In genomic region chr16:10978846-10979446, GRCh38 we compare ENCODE assay signal across 16 cellular contexts. TPM values are rescaled to one million over a fixed set of nuclear protein-coding genes. Genes with fewer than 3 reads are reported as not detected.
A peak's percentile ranks its signal among the peaks of the same experiment; 100 is the strongest.
DNase-seq lines count a peak whose midpoint lies in the region; ATAC-seq, FAIRE-seq and TF ChIP-seq lines count a peak whose summit lies in the region.
"Had no signal": no experiment of that assay in that cellular context is flagged by ENCODE, and none has a peak within 500 bp of the region (broad histone marks: within the 10 kb centered on the region; RNA-seq: fewer than 3 reads in every experiment).

No MANE protein-coding gene starts in this region.

- 0 out of 2 replicates have a peak, but pooled peaks cover 5% of the 10 kb centered on the region for H3F3A ChIP-seq in GM23338 (replicated peaks; ENCODE audit: low read depth)

- no peaks in the 10 kb centered on the region for H3K36me3 Mint-ChIP-seq in GM23338 (ENCODE audit: low read depth)
- peaks cover 5% of the 10 kb centered on the region for H3K36me3 Mint-ChIP-seq in T-helper 17 cell (ENCODE audit: low read depth)

- peaks cover 2% of the 10 kb centered on the region for H3K27me3 Mint-ChIP-seq in GM23338 (ENCODE audit: insufficient read depth, low read depth, poor library complexity)
- no peaks in the 10 kb centered on the region for H3K27me3 Mint-ChIP-seq in T-helper 17 cell
- H3K27me3 Mint-ChIP-seq: stimulated activated naive CD8-positive, alpha-beta T cell treated with anti-CD3 and anti-CD28 coated beads, Interleukin-15, Interleukin-2, amounts not matched to agents 100 ng/mL and 50 ng/mL, for 24 hours had no signal

- no peak overlapping the region for H3K4me3 ChIP-seq in GM23338
- no peak overlapping the region for H3K4me3 ChIP-seq in left lung
- no peak overlapping the region for H3K4me3 ChIP-seq in sigmoid colon
- H3K4me3 ChIP-seq in pancreas: no peak overlapping the region
- H3K4me3 ChIP-seq in kidney (ENCODE audit: low read length in 2 of 2): no peak overlapping the region
- H3K4me3 ChIP-seq: BLaER1 treated with 17β-estradiol and CSF1 and Interleukin-3, amounts not matched to agents 10 nM and 100 nM; MG63 had no signal

- no peak overlapping the region for H3K9ac ChIP-seq in kidney (ENCODE audit: low read length in 2 of 2)

- H3K36me3 ChIP-seq in GM23338 (ENCODE audit: insufficient read depth) (no peaks in the 10 kb centered on the region; the same call in 1 of the 2 replicates), left lung (peaks cover 0 to 93% of the 10 kb centered on the region in 2 donors), sigmoid colon (peaks cover 0 to 31% (median 10%) of the 10 kb centered on the region in 4 donors), pancreas (peaks cover 0 to 10% (median 0%) of the 10 kb centered on the region in 3 donors), kidney (ENCODE audit: control insufficient read depth in 1 of 2, insufficient read depth in 2 of 2, low read length in 2 of 2) (peaks cover 5 to 8% of the 10 kb centered on the region in 2 donors)

- intact Hi-C loops in left lung (cut with DNase I): no loop called here
- intact Hi-C loops in sigmoid colon (cut with DNase I): loop anchor here (10.0 kb wide), 1 partner anchor 206 kb away; no protein-coding TSS in a partner anchor
- intact Hi-C loops in pancreas (cut with DNase I): no loop called here
- intact Hi-C loops in kidney (cut with DNase I): loop anchor here (5.0 kb wide), 1 partner anchor 278 kb away; the partner anchor contains the start of gene SOCS1

- no peaks in the 10 kb centered on the region for H3K4me1 ChIP-seq in GM23338 (ENCODE audit: insufficient read depth)
- H3K4me1 ChIP-seq in left lung: peaks cover 8 to 13% of the 10 kb centered on the region in 2 donors
- H3K4me1 ChIP-seq in sigmoid colon: peaks cover 0 to 24% (median 23%) of the 10 kb centered on the region in 4 donors
- no peaks in the 10 kb centered on the region for H3K4me1 ChIP-seq in pancreas
- peaks cover 0 to 6% of the 10 kb centered on the region in 2 donors for H3K4me1 ChIP-seq in kidney (ENCODE audit: control insufficient read depth in 1 of 2, insufficient read depth in 1 of 2, low read depth in 1 of 2, low read length in 2 of 2)

- FAIRE-seq in pancreas (lab: Jason Lieb, UNC) (no peak), kidney (lab: Jason Lieb, UNC) (no peak)

- no peak for TF ChIP-seq POLR2A in sigmoid colon (IDR thresholded peaks at IDR 0.05)

- no peak overlapping the region for H3K27ac ChIP-seq in GM23338 (ENCODE audit: low read depth)
- H3K27ac ChIP-seq in left lung: peak overlapping the region in 1 of 2 donors; percentile 82
- peak overlapping the region; percentile 74 to 88 (median 80) for H3K27ac ChIP-seq in sigmoid colon
- H3K27ac ChIP-seq in pancreas: peak overlapping the region in 1 of 4 donors; percentile 5
- H3K27ac ChIP-seq in kidney (ENCODE audit: low read depth in 2 of 2, low read length in 2 of 2): no peak overlapping the region
- H3K27ac ChIP-seq: BLaER1 treated with 17β-estradiol and CSF1 and Interleukin-3, amounts not matched to agents 10 nM and 100 nM had no signal

- no peaks in the 10 kb centered on the region for H3K9me3 Mint-ChIP-seq in GM23338
- H3K9me3 Mint-ChIP-seq: stimulated activated naive CD8-positive, alpha-beta T cell treated with anti-CD3 and anti-CD28 coated beads, Interleukin-15, Interleukin-2, amounts not matched to agents 100 ng/mL and 50 ng/mL, for 24 hours had no signal

- H3K9me2 ChIP-seq in GM23338 (ENCODE audit: insufficient read depth): no peaks in the 10 kb centered on the region

- no peak overlapping the region for H2AFZ ChIP-seq in GM23338

- no peaks in the 10 kb centered on the region for H4K20me1 ChIP-seq in GM23338 (replicated peaks; ENCODE audit: insufficient read depth)

- 94% methylated on average over 14 of the region's 14 CpGs for WGBS in sigmoid colon, 2 donors
- 89 to 92% methylated on average over 14 of the region's 14 CpGs for WGBS in pancreas, 2 donors

- H3K27me3 ChIP-seq in GM23338 (ENCODE audit: insufficient read depth) (no peaks in the 10 kb centered on the region), left lung (no peaks in the 10 kb centered on the region), sigmoid colon (no peaks in the 10 kb centered on the region), pancreas (no peaks in the 10 kb centered on the region)
- H3K27me3 ChIP-seq: BLaER1 treated with 17β-estradiol and CSF1 and Interleukin-3, amounts not matched to agents 10 nM and 100 nM; MG63 had no signal

- H3K4me2 ChIP-seq in GM23338: no peak overlapping the region
- H3K4me2 ChIP-seq: BLaER1 treated with 17β-estradiol and CSF1 and Interleukin-3, amounts not matched to agents 10 nM and 100 nM had no signal

- no peaks in the 10 kb centered on the region for H3K79me2 ChIP-seq in GM23338 (replicated peaks; ENCODE audit: insufficient read depth)

- DNase-seq in GM23338 (ENCODE audit: low spot score) (no peak), T-helper 17 cell (no peak), left lung (no peak), sigmoid colon (no peak), DMS153 (lab: John Stamatoyannopoulos, UW) (no peak), pancreas (no peak), kidney (no peak)
- DNase-seq: activated CD4-positive, alpha-beta T cell treated with anti-CD3 and anti-CD28 coated beads, Interleukin-2, amount 50 U/mL, for 1 hour; activated naive CD4-positive, alpha-beta T cell treated with Interleukin-2 at 50 U/mL for 16 hours; H7; mammary epithelial cell; MG63; SW 1271 had no signal

- no peaks in the 10 kb centered on the region for H3K9me3 ChIP-seq in T-helper 17 cell (ENCODE audit: control insufficient read depth, low read length, poor library complexity, severe bottlenecking)
- H3K9me3 ChIP-seq in left lung: no peaks in the 10 kb centered on the region
- no peaks in the 10 kb centered on the region for H3K9me3 ChIP-seq in sigmoid colon
- no peaks in the 10 kb centered on the region for H3K9me3 ChIP-seq in pancreas
- no peaks in the 10 kb centered on the region for H3K9me3 ChIP-seq in kidney (ENCODE audit: control insufficient read depth in 1 of 2, low read length in 2 of 2)
- H3K9me3 ChIP-seq: BLaER1 treated with 17β-estradiol and CSF1 and Interleukin-3, amounts not matched to agents 10 nM and 100 nM; MG63 had no signal

- ATAC-seq in GM23338: no peak
- no peak for ATAC-seq in T-helper 17 cell
- ATAC-seq in left lung: peak; percentile 33
- ATAC-seq in pancreas: no peak
- ATAC-seq in GM21367 (IDR thresholded peaks at IDR 0.05; ENCODE audit: unreplicated experiment): no peak

- peaks cover 11% of the 10 kb centered on the region for H3K4me1 Mint-ChIP-seq in GM23338
- H3K4me1 Mint-ChIP-seq in T-helper 17 cell: peaks cover 16% of the 10 kb centered on the region

- TF ChIP-seq EP300 in sigmoid colon (IDR thresholded peaks at IDR 0.05): no peak

- H3K4me3 Mint-ChIP-seq in GM23338 (no peak overlapping the region), T-helper 17 cell (no peak overlapping the region)
- H3K4me3 Mint-ChIP-seq: stimulated activated naive CD8-positive, alpha-beta T cell treated with anti-CD3 and anti-CD28 coated beads, Interleukin-15, Interleukin-2, amounts not matched to agents 100 ng/mL and 50 ng/mL, for 24 hours had no signal

- no peak for TF ChIP-seq CTCF in GM23338 (conservative IDR thresholded peaks at IDR 0.05; ENCODE audit: low read depth in 2 of 2)
- no peak for TF ChIP-seq CTCF in left lung (IDR thresholded peaks at IDR 0.05)
- TF ChIP-seq CTCF in sigmoid colon (IDR thresholded peaks at IDR 0.05): no peak
- no peak for TF ChIP-seq CTCF in pancreas (IDR thresholded peaks at IDR 0.05)
- no peak for TF ChIP-seq CTCF in kidney (IDR thresholded peaks at IDR 0.05; ENCODE audit: borderline replicate concordance, extremely low read depth, insufficient read depth)

- H3K27ac Mint-ChIP-seq in GM23338: peak overlapping the region; percentile 68
- H3K27ac Mint-ChIP-seq in T-helper 17 cell: peak overlapping the region; percentile 21
- H3K27ac Mint-ChIP-seq: stimulated activated naive CD8-positive, alpha-beta T cell treated with anti-CD3 and anti-CD28 coated beads, Interleukin-15, Interleukin-2, amounts not matched to agents 100 ng/mL and 50 ng/mL, for 24 hours had no signal

RNA-seq across cellular contexts. Expression of gene CLEC16A, which starts 34.6 kb away (rescaled TPM):
- total RNA-seq in GM23338 (2014; rRNA removed; shearing (Covaris generic)): 17.3 and 24.1 TPM in 2 replicates
- polyA plus RNA-seq in GM23338 (2016; fragmentation: Nextera tagmentation; extraction: Ambion mirVana) (8.4 and 9.9 TPM in 2 replicates), sigmoid colon (10 to 100 TPM in 2 of 3 donors, 1 to 10 TPM in 1; 9.6 to 24.6 (median 10.6) TPM), pancreas (10 to 100 TPM in 1 of 2 donors, 1 to 10 TPM in 1; 8.1 to 11.7 TPM), kidney (ENCODE audit: insufficient read depth, low read depth, low replicate concordance) (10.8 TPM)
- total RNA-seq in T-helper 17 cell (10 to 100 TPM; 31.1 to 32.0 TPM), left lung (10 to 100 TPM; 35.6 to 38.6 TPM), sigmoid colon (10 to 100 TPM; 21.3 to 35.2 (median 29.5) TPM), pancreas (10 to 100 TPM in 4 of 6 donors, 1 to 10 TPM in 2; 9.7 to 17.2 (median 10.7) TPM), kidney (51.9 TPM)

RNA-seq across cellular contexts. Expression of gene DEXI, which starts 36.7 kb away (rescaled TPM):
- total RNA-seq in GM23338 (2014; rRNA removed; shearing (Covaris generic)): 56.5 and 58.2 TPM in 2 replicates
- 25.7 and 26.5 TPM in 2 replicates for polyA plus RNA-seq in GM23338 (2016; fragmentation: Nextera tagmentation; extraction: Ambion mirVana)
- total RNA-seq in T-helper 17 cell: 10 to 100 TPM; 14.2 to 15.1 TPM
- total RNA-seq in left lung: 10 to 100 TPM; 30.2 to 35.8 TPM
- total RNA-seq in sigmoid colon: 10 to 100 TPM; 55.0 to 99.9 (median 77.4) TPM
- 10 to 100 TPM; 13.9 to 24.7 (median 18.6) TPM for polyA plus RNA-seq in sigmoid colon
- total RNA-seq in pancreas: 10 to 100 TPM; 12.0 to 22.6 (median 16.8) TPM
- 10 to 100 TPM; 14.4 to 21.4 TPM for polyA plus RNA-seq in pancreas
- 31.0 TPM for total RNA-seq in kidney
- polyA plus RNA-seq in kidney (ENCODE audit: insufficient read depth, low read depth, low replicate concordance): 46.2 TPM

Comparison
In these comparisons a context has a peak if more than half of its experiments do, and no peak if none do; other contexts are left out.
1. H3K27ac ChIP-seq: peak in sigmoid colon (4 of 4); none in GM23338 (single experiment) and kidney (0 of 2).
2. intact Hi-C loops: an anchor here in sigmoid colon (10.0 kb wide) and kidney (5.0 kb wide); none called in left lung and pancreas.